Comparison of ENCODE assay signal across 14 cellular contexts in the genomic region with DNA sequence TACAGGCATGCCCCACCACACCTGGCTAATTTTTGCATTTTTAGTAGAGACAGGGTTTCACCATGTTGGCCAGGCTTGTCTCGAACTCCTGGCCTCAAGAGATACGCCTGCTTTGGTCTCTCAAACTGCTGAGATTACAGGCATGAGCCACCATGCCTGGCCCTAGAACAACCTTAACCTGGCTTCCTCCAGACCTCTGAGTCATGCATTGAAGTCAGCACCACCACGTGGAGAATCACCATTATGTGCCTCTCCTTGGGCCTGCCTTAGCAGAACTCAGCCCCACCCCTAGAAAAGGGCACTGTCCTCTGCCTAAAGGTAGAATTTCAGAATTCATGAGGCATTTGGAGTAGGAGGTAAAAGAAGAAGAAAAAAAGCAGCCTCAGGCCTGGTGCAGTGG. TPM values are rescaled to one million over a fixed set of nuclear protein-coding genes. Genes with fewer than 3 reads are reported as not detected.
DNase-seq lines count a peak whose midpoint lies in the region; ATAC-seq and TF ChIP-seq lines count a peak whose summit lies in the region.
"Had no signal": no experiment of that assay in that cellular context is flagged by ENCODE, and none has a peak within 500 bp of the region (broad histone marks: within the 10 kb centered on the region; RNA-seq: fewer than 3 reads in every experiment).

No MANE protein-coding gene starts in this region.

- ATAC-seq in HG02571 (IDR thresholded peaks at IDR 0.05; ENCODE audit: unreplicated experiment): no peak

- no peak overlapping the region for H3K27ac ChIP-seq in transverse colon
- H3K27ac ChIP-seq: C4-2B, neural progenitor cell, spleen had no signal

- DNase-seq in stimulated activated CD4-positive, alpha-beta T cell treated with anti-CD3 and anti-CD28 coated beads, Interleukin-1b, Interleukin-23, amount 100 ng/mL, for 48 hours: peak; percentile 41
- no peak for DNase-seq in stimulated activated CD4-positive, alpha-beta T cell treated with anti-CD3 and anti-CD28 coated beads, Interleukin-2, amount 100 ng/mL, for 48 hours
- DNase-seq in RPMI7951 (ENCODE audit: low read depth) (peak; percentile 46), epithelial cell of esophagus (ENCODE audit: low read depth) (peak; percentile 85), transverse colon (peak; percentile 59), endothelial cell (ENCODE audit: low spot score) (no peak)
- DNase-seq in activated T-helper 1 cell treated with anti-CD3 and anti-CD28 coated beads, Interleukin-12 subunit alpha, Interleukin-12 subunit beta, Interleukin-2, Interleukin-4 antibody, amounts not matched to agents 30 ng/mL and 10 ng/mL and 1 ng/mL, durations not matched to agents 14 hours and 24 hours and 36 hours (ENCODE audit: low spot score): no peak
- DNase-seq: cerebellar nuclear complex, KG1, NCI-H2171 treated with DMSO at 0.1 percent for 48 hours, spleen had no signal

- peaks cover 3% of the 10 kb centered on the region for H3K27me3 Mint-ChIP-seq in activated T-helper 1 cell treated with anti-CD3 and anti-CD28 coated beads, Interleukin-12 subunit alpha, Interleukin-12 subunit beta, Interleukin-2, Interleukin-4 antibody, amounts not matched to agents 30 ng/mL and 10 ng/mL and 1 ng/mL, durations not matched to agents 14 hours and 24 hours and 36 hours (ENCODE audit: insufficient read depth)
- peaks cover 2% of the 10 kb centered on the region for H3K27me3 Mint-ChIP-seq in endothelial cell (ENCODE audit: unreplicated experiment)

- H3K4me1 Mint-ChIP-seq in activated T-helper 1 cell treated with anti-CD3 and anti-CD28 coated beads, Interleukin-12 subunit alpha, Interleukin-12 subunit beta, Interleukin-2, Interleukin-4 antibody, amounts not matched to agents 30 ng/mL and 10 ng/mL and 1 ng/mL, durations not matched to agents 14 hours and 24 hours and 36 hours (ENCODE audit: low read depth): no peaks in the 10 kb centered on the region
- no peaks in the 10 kb centered on the region for H3K4me1 Mint-ChIP-seq in endothelial cell (ENCODE audit: unreplicated experiment)

- TF ChIP-seq CTCF in epithelial cell of esophagus (IDR thresholded peaks at IDR 0.05; ENCODE audit: insufficient read depth, low read depth, low read length, missing control alignments): peak; percentile 13
- no peak for TF ChIP-seq CTCF in transverse colon (IDR thresholded peaks at IDR 0.05)
- no peak for TF ChIP-seq CTCF in endothelial cell (IDR thresholded peaks at IDR 0.05; ENCODE audit: unreplicated experiment)

- intact Hi-C loops in transverse colon (cut with DNase I; ENCODE audit: low total_unique reads): no loop called here
- intact Hi-C loops in activated T-helper 1 cell treated with anti-CD3 and anti-CD28 coated beads, Interleukin-12 subunit alpha, Interleukin-12 subunit beta, Interleukin-2, Interleukin-4 antibody, amounts not matched to agents 30 ng/mL and 10 ng/mL and 1 ng/mL, durations not matched to agents 14 hours and 24 hours and 36 hours (cut with micrococcal nuclease): no loop called here

- H3K4me1 ChIP-seq in transverse colon: peaks cover 0 to 22% (median 5%) of the 10 kb centered on the region in 4 donors
- H3K4me1 ChIP-seq: neural progenitor cell, spleen had no signal

- H3K27me3 ChIP-seq in transverse colon: no peaks in the 10 kb centered on the region
- H3K27me3 ChIP-seq: neural progenitor cell, spleen had no signal

- H3K36me3 Mint-ChIP-seq in activated T-helper 1 cell treated with anti-CD3 and anti-CD28 coated beads, Interleukin-12 subunit alpha, Interleukin-12 subunit beta, Interleukin-2, Interleukin-4 antibody, amounts not matched to agents 30 ng/mL and 10 ng/mL and 1 ng/mL, durations not matched to agents 14 hours and 24 hours and 36 hours (ENCODE audit: low read depth): no peaks in the 10 kb centered on the region
- H3K36me3 Mint-ChIP-seq in endothelial cell (ENCODE audit: low read depth, unreplicated experiment): peaks cover 3% of the 10 kb centered on the region
- H3K36me3 Mint-ChIP-seq: neural progenitor cell had no signal

- TF ChIP-seq EP300 in transverse colon (IDR thresholded peaks at IDR 0.05; ENCODE audit: low read depth): no peak

- no peak for TF ChIP-seq POLR2A in transverse colon (IDR thresholded peaks at IDR 0.05)

- H3K9me3 Mint-ChIP-seq in activated T-helper 1 cell treated with anti-CD3 and anti-CD28 coated beads, Interleukin-12 subunit alpha, Interleukin-12 subunit beta, Interleukin-2, Interleukin-4 antibody, amounts not matched to agents 30 ng/mL and 10 ng/mL and 1 ng/mL, durations not matched to agents 14 hours and 24 hours and 36 hours: no peaks in the 10 kb centered on the region
- H3K9me3 Mint-ChIP-seq in endothelial cell (ENCODE audit: unreplicated experiment): no peaks in the 10 kb centered on the region
- H3K9me3 Mint-ChIP-seq: neural progenitor cell had no signal

- H3K36me3 ChIP-seq in transverse colon: peaks cover 0 to 10% (median 0%) of the 10 kb centered on the region in 4 donors
- H3K36me3 ChIP-seq: neural progenitor cell, spleen had no signal

- no peak overlapping the region for H3K27ac Mint-ChIP-seq in activated T-helper 1 cell treated with anti-CD3 and anti-CD28 coated beads, Interleukin-12 subunit alpha, Interleukin-12 subunit beta, Interleukin-2, Interleukin-4 antibody, amounts not matched to agents 30 ng/mL and 10 ng/mL and 1 ng/mL, durations not matched to agents 14 hours and 24 hours and 36 hours
- no peak overlapping the region for H3K27ac Mint-ChIP-seq in endothelial cell (ENCODE audit: unreplicated experiment)
- H3K27ac Mint-ChIP-seq: neural progenitor cell had no signal

- WGBS in transverse colon (ENCODE audit: low coverage in 1 of 2), 2 donors: 70% methylated on average over 3 of the region's 3 CpGs; no CpG with 5 or more reads in 1 of the 2 donors

- in situ Hi-C loops in transverse colon (cut with MboI; ENCODE audit: low pct_ligation_motif_present in 1 of 4, low pct_unique_long_range_greater_than_20kb in 1 of 4, low sequenced_read_pairs in 3 of 4): no loop called here

- no peaks in the 10 kb centered on the region for H3K9me3 ChIP-seq in transverse colon
- H3K9me3 ChIP-seq: spleen had no signal

- no peak overlapping the region for H3K4me3 Mint-ChIP-seq in activated T-helper 1 cell treated with anti-CD3 and anti-CD28 coated beads, Interleukin-12 subunit alpha, Interleukin-12 subunit beta, Interleukin-2, Interleukin-4 antibody, amounts not matched to agents 30 ng/mL and 10 ng/mL and 1 ng/mL, durations not matched to agents 14 hours and 24 hours and 36 hours
- H3K4me3 Mint-ChIP-seq in endothelial cell (ENCODE audit: unreplicated experiment): no peak overlapping the region
- H3K4me3 Mint-ChIP-seq: neural progenitor cell had no signal

- H3K4me3 ChIP-seq in epithelial cell of esophagus (ENCODE audit: low read length) (no peak overlapping the region), transverse colon (no peak overlapping the region)
- H3K4me3 ChIP-seq: neural progenitor cell, spleen had no signal

RNA-seq across cellular contexts. Expression of a gene that starts 49.0 kb away (rescaled TPM):
- 72.9 and 86.3 TPM in 2 replicates for total RNA-seq in RPMI7951 (2014; rRNA removed; shearing (Covaris generic))
- total RNA-seq in transverse colon (100 to 1,000 TPM; 151 to 259 (median 243) TPM), endothelial cell (ENCODE audit: unreplicated experiment) (14.3 TPM)
- 64.0 and 68.4 TPM in 2 replicates for total RNA-seq in activated T-helper 1 cell treated with anti-CD3 and anti-CD28 coated beads, Interleukin-12 subunit alpha, Interleukin-12 subunit beta, Interleukin-2, Interleukin-4 antibody, amounts not matched to agents 30 ng/mL and 10 ng/mL and 1 ng/mL, durations not matched to agents 14 hours and 24 hours and 36 hours

Comparison
In these comparisons a context has a peak if more than half of its experiments do, and no peak if none do; other contexts are left out.
1. DNase-seq: peak in stimulated activated CD4-positive, alpha-beta T cell treated with anti-CD3 and anti-CD28 coated beads, Interleukin-1b, Interleukin-23, amount 100 ng/mL, for 48 hours (single experiment), RPMI7951 (single experiment), epithelial cell of esophagus (single experiment) and transverse colon (single experiment); none in stimulated activated CD4-positive, alpha-beta T cell treated with anti-CD3 and anti-CD28 coated beads, Interleukin-2, amount 100 ng/mL, for 48 hours (0 of 2), activated T-helper 1 cell treated with anti-CD3 and anti-CD28 coated beads, Interleukin-12 subunit alpha, Interleukin-12 subunit beta, Interleukin-2, Interleukin-4 antibody, amounts not matched to agents 30 ng/mL and 10 ng/mL and 1 ng/mL, durations not matched to agents 14 hours and 24 hours and 36 hours (single experiment) and endothelial cell (single experiment).